ENCODE assay signal across 1 cellular context in the genomic region with DNA sequence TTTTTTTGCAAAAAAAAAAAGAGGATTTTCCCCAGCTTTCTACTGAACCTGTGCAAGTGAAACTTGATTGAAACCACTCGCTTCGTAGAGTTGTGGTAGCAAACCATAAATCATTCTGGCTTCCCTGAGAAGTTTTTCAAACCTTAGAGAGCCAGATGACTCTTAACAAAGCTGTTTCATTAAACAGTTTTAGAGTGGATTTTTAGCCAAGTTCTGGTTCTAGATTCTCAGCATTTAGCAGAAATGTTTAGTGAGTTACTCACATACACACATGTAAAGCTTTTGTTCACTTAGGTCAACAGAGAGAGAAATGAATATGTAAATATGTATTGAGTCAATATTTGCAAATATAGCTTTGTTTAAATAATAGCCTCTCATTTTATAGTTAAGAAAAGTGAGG.
TF ChIP-seq lines count a peak whose summit lies in the region.

No MANE protein-coding gene starts in this region.

TF ChIP-seq in K562, 482 proteins besides CTCF, POLR2A, EP300 and RAD21 (continued from another document):
- TF ChIP-seq, protein P1, sequence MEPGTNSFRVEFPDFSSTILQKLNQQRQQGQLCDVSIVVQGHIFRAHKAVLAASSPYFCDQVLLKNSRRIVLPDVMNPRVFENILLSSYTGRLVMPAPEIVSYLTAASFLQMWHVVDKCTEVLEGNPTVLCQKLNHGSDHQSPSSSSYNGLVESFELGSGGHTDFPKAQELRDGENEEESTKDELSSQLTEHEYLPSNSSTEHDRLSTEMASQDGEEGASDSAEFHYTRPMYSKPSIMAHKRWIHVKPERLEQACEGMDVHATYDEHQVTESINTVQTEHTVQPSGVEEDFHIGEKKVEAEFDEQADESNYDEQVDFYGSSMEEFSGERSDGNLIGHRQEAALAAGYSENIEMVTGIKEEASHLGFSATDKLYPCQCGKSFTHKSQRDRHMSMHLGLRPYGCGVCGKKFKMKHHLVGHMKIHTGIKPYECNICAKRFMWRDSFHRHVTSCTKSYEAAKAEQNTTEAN (CRISPR knock-in tag; IDR thresholded peaks at IDR 0.05): no peak
- TF ChIP-seq, protein P2, sequence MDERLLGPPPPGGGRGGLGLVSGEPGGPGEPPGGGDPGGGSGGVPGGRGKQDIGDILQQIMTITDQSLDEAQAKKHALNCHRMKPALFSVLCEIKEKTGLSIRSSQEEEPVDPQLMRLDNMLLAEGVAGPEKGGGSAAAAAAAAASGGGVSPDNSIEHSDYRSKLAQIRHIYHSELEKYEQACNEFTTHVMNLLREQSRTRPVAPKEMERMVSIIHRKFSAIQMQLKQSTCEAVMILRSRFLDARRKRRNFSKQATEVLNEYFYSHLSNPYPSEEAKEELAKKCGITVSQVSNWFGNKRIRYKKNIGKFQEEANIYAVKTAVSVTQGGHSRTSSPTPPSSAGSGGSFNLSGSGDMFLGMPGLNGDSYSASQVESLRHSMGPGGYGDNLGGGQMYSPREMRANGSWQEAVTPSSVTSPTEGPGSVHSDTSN (CRISPR knock-in tag; IDR thresholded peaks at IDR 0.05; ENCODE audit: low read depth): no peak
- TF ChIP-seq, protein P2 (tag; conservative IDR thresholded peaks at IDR 0.05; ENCODE audit: low read depth): peak; percentile 65
- TF ChIP-seq GABPB2 (CRISPR knock-in tag; conservative IDR thresholded peaks at IDR 0.05): no peak
- TF ChIP-seq, protein P3, sequence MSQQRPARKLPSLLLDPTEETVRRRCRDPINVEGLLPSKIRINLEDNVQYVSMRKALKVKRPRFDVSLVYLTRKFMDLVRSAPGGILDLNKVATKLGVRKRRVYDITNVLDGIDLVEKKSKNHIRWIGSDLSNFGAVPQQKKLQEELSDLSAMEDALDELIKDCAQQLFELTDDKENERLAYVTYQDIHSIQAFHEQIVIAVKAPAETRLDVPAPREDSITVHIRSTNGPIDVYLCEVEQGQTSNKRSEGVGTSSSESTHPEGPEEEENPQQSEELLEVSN (IDR thresholded peaks at IDR 0.05; ENCODE audit: borderline replicate concordance in 1 of 2, extremely low read depth in 1 of 2, insufficient read depth in 1 of 2, insufficient read length in 1 of 2, low read depth in 1 of 2, low read length in 1 of 2, poor library complexity in 1 of 2, severe bottlenecking in 1 of 2): no peak
- no peak for TF ChIP-seq DNMT1 (IDR thresholded peaks at IDR 0.05)
